Comparison of ENCODE assay signal across 1 cellular context in genomic region chr17:74356640-74357465, GRCh38.
TF ChIP-seq lines count a peak whose summit lies in the region.

No MANE protein-coding gene starts in this region.

TF ChIP-seq in HepG2, 621 proteins besides CTCF, POLR2A, EP300 and RAD21 (continued from another document):
- TF ChIP-seq, protein P1, sequence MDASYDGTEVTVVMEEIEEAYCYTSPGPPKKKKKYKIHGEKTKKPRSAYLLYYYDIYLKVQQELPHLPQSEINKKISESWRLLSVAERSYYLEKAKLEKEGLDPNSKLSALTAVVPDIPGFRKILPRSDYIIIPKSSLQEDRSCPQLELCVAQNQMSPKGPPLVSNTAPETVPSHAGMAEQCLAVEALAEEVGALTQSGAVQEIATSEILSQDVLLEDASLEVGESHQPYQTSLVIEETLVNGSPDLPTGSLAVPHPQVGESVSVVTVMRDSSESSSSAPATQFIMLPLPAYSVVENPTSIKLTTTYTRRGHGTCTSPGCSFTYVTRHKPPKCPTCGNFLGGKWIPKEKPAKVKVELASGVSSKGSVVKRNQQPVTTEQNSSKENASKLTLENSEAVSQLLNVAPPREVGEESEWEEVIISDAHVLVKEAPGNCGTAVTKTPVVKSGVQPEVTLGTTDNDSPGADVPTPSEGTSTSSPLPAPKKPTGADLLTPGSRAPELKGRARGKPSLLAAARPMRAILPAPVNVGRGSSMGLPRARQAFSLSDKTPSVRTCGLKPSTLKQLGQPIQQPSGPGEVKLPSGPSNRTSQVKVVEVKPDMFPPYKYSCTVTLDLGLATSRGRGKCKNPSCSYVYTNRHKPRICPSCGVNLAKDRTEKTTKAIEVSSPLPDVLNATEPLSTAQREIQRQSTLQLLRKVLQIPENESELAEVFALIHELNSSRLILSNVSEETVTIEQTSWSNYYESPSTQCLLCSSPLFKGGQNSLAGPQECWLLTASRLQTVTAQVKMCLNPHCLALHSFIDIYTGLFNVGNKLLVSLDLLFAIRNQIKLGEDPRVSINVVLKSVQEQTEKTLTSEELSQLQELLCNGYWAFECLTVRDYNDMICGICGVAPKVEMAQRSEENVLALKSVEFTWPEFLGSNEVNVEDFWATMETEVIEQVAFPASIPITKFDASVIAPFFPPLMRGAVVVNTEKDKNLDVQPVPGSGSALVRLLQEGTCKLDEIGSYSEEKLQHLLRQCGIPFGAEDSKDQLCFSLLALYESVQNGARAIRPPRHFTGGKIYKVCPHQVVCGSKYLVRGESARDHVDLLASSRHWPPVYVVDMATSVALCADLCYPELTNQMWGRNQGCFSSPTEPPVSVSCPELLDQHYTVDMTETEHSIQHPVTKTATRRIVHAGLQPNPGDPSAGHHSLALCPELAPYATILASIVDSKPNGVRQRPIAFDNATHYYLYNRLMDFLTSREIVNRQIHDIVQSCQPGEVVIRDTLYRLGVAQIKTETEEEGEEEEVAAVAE (CRISPR knock-in tag; IDR thresholded peaks at IDR 0.05; ENCODE audit: borderline replicate concordance): no peak
